ENCODE assay signal across 8 cellular contexts in genomic region chr10:126904807-126905686, GRCh38. TPM values are rescaled to one million over a fixed set of nuclear protein-coding genes. Genes with fewer than 3 reads are reported as not detected.
DNase-seq lines count a peak whose midpoint lies in the region; ATAC-seq, FAIRE-seq and TF ChIP-seq lines count a peak whose summit lies in the region.

DOCK1 (plus strand) TSS chr10:126905428; CDS start chr10:126905518, 90 bp downstream.

- peak; percentile 10 for DNase-seq in G401 (ENCODE audit: low spot score)
- peak; percentile 61 for DNase-seq in NCI-H510A treated with DMSO at 0.1 percent for 48 hours (lab: John Stamatoyannopoulos, UW)
- peak; percentile 59 for DNase-seq in dedifferentiated amniotic fluid mesenchymal stem cell (ENCODE audit: extremely low spot score)
- DNase-seq in kidney, result peak; percentile 90
- DNase-seq in smooth muscle cell of the brain vasculature (ENCODE audit: low read depth, low spot score), result peak; percentile 17
- DNase-seq in activated gamma-delta T cell (lab: John Stamatoyannopoulos, UW), result no peak
- no peak for DNase-seq in activated CD8-positive, alpha-beta memory T cell treated with anti-CD3 and anti-CD28 coated beads, Interleukin-2, amount 50 U/mL, for 4 hours

- H3K36me3 ChIP-seq in kidney (ENCODE audit: control insufficient read depth in 1 of 2, insufficient read depth in 2 of 2, low read length in 2 of 2), result no peaks in the 10 kb centered on the region

- H3K9me3 ChIP-seq in kidney (ENCODE audit: control insufficient read depth in 1 of 2, low read length in 2 of 2), result no peaks in the 10 kb centered on the region

- in situ Hi-C loops in G401 (cut with HindIII; ENCODE audit: low sequenced_read_pairs), result no loop called here

- peaks cover 6 to 10% of the 10 kb centered on the region in 2 donors for H3K4me1 ChIP-seq in kidney (ENCODE audit: control insufficient read depth in 1 of 2, insufficient read depth in 1 of 2, low read depth in 1 of 2, low read length in 2 of 2)

- ATAC-seq in HG03520 (IDR thresholded peaks at IDR 0.05; ENCODE audit: unreplicated experiment), result no peak

- H3K27ac ChIP-seq in kidney (ENCODE audit: low read depth in 2 of 2, low read length in 2 of 2), result peak within 1 kb of the TSS; percentile 35 to 57

- peak within 1 kb of the TSS; percentile 65 to 67 for H3K4me3 ChIP-seq in kidney (ENCODE audit: low read length in 2 of 2)

- no peak for TF ChIP-seq CTCF in kidney (IDR thresholded peaks at IDR 0.05; ENCODE audit: borderline replicate concordance, extremely low read depth, insufficient read depth)

- peak within 1 kb of the TSS; percentile 31 to 75 for H3K9ac ChIP-seq in kidney (ENCODE audit: low read length in 2 of 2)

- intact Hi-C loops in kidney (cut with DNase I), result no loop called here

- FAIRE-seq in kidney (lab: Jason Lieb, UNC), result no peak

RNA-seq across cellular contexts. Expression of gene DOCK1, which starts in this region (rescaled TPM):
- 28.7 and 36.6 TPM in 2 replicates for total RNA-seq in G401 (2014; rRNA removed; shearing (Covaris generic))
- 81.7 TPM for total RNA-seq in kidney
- 15.8 TPM for polyA plus RNA-seq in kidney (ENCODE audit: insufficient read depth, low read depth, low replicate concordance)

Comparison
In these comparisons a context has a peak if more than half of its experiments do, and no peak if none do; other contexts are left out.
1. DNase-seq: peak in G401 (single experiment), NCI-H510A treated with DMSO at 0.1 percent for 48 hours (single experiment), dedifferentiated amniotic fluid mesenchymal stem cell (single experiment), kidney (single experiment) and smooth muscle cell of the brain vasculature (single experiment); none in activated gamma-delta T cell (single experiment) and activated CD8-positive, alpha-beta memory T cell treated with anti-CD3 and anti-CD28 coated beads, Interleukin-2, amount 50 U/mL, for 4 hours (single experiment).